ENCODE assay signal across 31 cellular contexts in genomic region chr13:78802912-78803311, GRCh38.
"Had no signal": no experiment of that assay in that cellular context is flagged by ENCODE, and none has a peak within 500 bp of the region (broad histone marks: within the 10 kb centered on the region; RNA-seq: fewer than 3 reads in every experiment).

No MANE protein-coding gene starts in this region.

- H3K27me3 ChIP-seq: ovary, suprapubic skin, testis, tibial artery, transverse colon, upper lobe of right lung, uterus had no signal

- H3K27me3 Mint-ChIP-seq: progenitor cell of endocrine pancreas had no signal

- H3K79me2 ChIP-seq: parathyroid adenoma had no signal

- H2AFZ ChIP-seq: neural progenitor cell, parathyroid adenoma had no signal

- H3K9ac ChIP-seq: neural progenitor cell, parathyroid adenoma had no signal

- H3K9me3 Mint-ChIP-seq: type B pancreatic cell had no signal

- DNase-seq: natural killer cell; occipital lobe; ovary; posterior cingulate gyrus; psoas muscle; right cardiac atrium; spleen; stimulated activated CD4-positive, alpha-beta T cell treated with anti-CD3 and anti-CD28 coated beads, Interleukin-12 subunit alpha, Interleukin-12 subunit beta, amount 100 ng/mL, for 4 hours; stimulated activated CD4-positive, alpha-beta T cell treated with anti-CD3 and anti-CD28 coated beads, Interleukin-1b, Interleukin-23, amount 100 ng/mL, for 48 hours; stimulated activated CD4-positive, alpha-beta T cell treated with anti-CD3 and anti-CD28 coated beads, Interleukin-4, amount 100 ng/mL, for 1 hour; stimulated activated CD4-positive, alpha-beta T cell treated with anti-CD3 and anti-CD28 coated beads, Interleukin-4, amount 100 ng/mL, for 4 hours; stimulated activated CD8-positive, alpha-beta memory T cell treated with anti-CD3 and anti-CD28 coated beads, Interleukin-4, amount 100 ng/mL, for 48 hours; stimulated activated naive CD4-positive, alpha-beta T cell; stimulated activated naive CD8-positive, alpha-beta T cell treated with anti-CD3 and anti-CD28 coated beads, Interleukin-15, amount 100 ng/mL, for 72 hours; stimulated activated naive CD8-positive, alpha-beta T cell treated with anti-CD3 and anti-CD28 coated beads, Interleukin-15, Interleukin-2, amounts not matched to agents 100 U/mL and 50 U/mL, for 24 hours; substantia nigra; testis; tibial artery; transverse colon; upper lobe of right lung; uterus had no signal

- H3K27ac Mint-ChIP-seq: natural killer cell; nephron; neural progenitor cell; progenitor cell of endocrine pancreas; stimulated activated memory B cell treated with anti-CD40 and anti-IgM and Interleukin-4, amounts not matched to agents 10 μg/mL and 1 μg/mL and 100 μg/mL, for 72 hours; stimulated activated naive CD8-positive, alpha-beta T cell treated with anti-CD3 and anti-CD28 coated beads, Interleukin-15, amount 100 ng/mL, for 72 hours; type B pancreatic cell had no signal

- H3K4me1 ChIP-seq: neural progenitor cell, parathyroid adenoma, psoas muscle, spleen, suprapubic skin, testis, tibial artery, transverse colon, upper lobe of right lung, uterus had no signal

- H3K4me2 ChIP-seq: neural progenitor cell, smooth muscle cell had no signal

- H3K36me3 Mint-ChIP-seq: natural killer cell; neural progenitor cell; stimulated activated memory B cell treated with anti-CD40 and anti-IgM and Interleukin-4, amounts not matched to agents 10 μg/mL and 1 μg/mL and 100 μg/mL, for 72 hours; type B pancreatic cell had no signal

- ATAC-seq: natural killer cell; psoas muscle; right cardiac atrium; sciatic nerve; stimulated activated memory B cell treated with anti-CD40 and anti-IgM and Interleukin-4, amounts not matched to agents 10 μg/mL and 1 μg/mL and 100 μg/mL, for 72 hours; stimulated activated naive CD8-positive, alpha-beta T cell treated with anti-CD3 and anti-CD28 coated beads, Interleukin-15, amount 100 ng/mL, for 72 hours; stimulated activated naive CD8-positive, alpha-beta T cell treated with anti-CD3 and anti-CD28 coated beads, Interleukin-15, Interleukin-2, amounts not matched to agents 100 U/mL and 50 U/mL, for 24 hours; upper lobe of right lung had no signal

- H3K9me3 ChIP-seq: ovary, psoas muscle, spleen, suprapubic skin, testis, tibial artery, transverse colon, upper lobe of right lung, uterus had no signal

- H3K4me3 ChIP-seq: neural progenitor cell, ovary, psoas muscle, skin epidermis, smooth muscle cell, spleen, suprapubic skin, testis, tibial artery, transverse colon, upper lobe of right lung, uterus had no signal

- H3K4me3 Mint-ChIP-seq: natural killer cell; nephron; neural progenitor cell; stimulated activated memory B cell treated with anti-CD40 and anti-IgM and Interleukin-4, amounts not matched to agents 10 μg/mL and 1 μg/mL and 100 μg/mL, for 72 hours; stimulated activated naive CD8-positive, alpha-beta T cell treated with anti-CD3 and anti-CD28 coated beads, Interleukin-15, amount 100 ng/mL, for 72 hours; type B pancreatic cell had no signal

- H3K27ac ChIP-seq: neural progenitor cell, ovary, parathyroid adenoma, psoas muscle, skin epidermis, spleen, suprapubic skin, testis, tibial artery, transverse colon, upper lobe of right lung, uterus had no signal

- H3K4me1 Mint-ChIP-seq: natural killer cell; nephron; neural progenitor cell; stimulated activated memory B cell treated with anti-CD40 and anti-IgM and Interleukin-4, amounts not matched to agents 10 μg/mL and 1 μg/mL and 100 μg/mL, for 72 hours; stimulated activated naive CD8-positive, alpha-beta T cell treated with anti-CD3 and anti-CD28 coated beads, Interleukin-15, amount 100 ng/mL, for 72 hours had no signal

- H3K36me3 ChIP-seq: neural progenitor cell, ovary, spleen, suprapubic skin, tibial artery, transverse colon, upper lobe of right lung, uterus had no signal
